Comparison of ENCODE assay signal across 30 cellular contexts in the genomic region with DNA sequence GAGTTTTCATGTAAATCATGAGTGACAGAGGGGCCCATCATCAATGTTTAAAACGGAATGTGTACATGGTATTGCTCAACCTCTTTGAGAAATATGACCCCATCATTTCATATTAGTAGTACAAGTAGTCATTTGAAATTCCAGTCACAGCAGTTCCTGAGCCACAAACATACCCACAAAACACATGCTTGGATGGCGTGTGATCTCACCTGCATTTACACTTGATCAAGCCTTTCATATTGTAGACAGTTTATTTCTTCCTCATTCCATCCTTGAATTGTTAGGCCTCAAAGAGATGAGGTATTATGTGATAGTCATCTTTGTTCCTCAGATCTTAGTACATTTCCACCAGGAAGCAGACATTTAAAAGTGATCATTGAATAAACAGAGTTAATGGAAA.
"Had no signal": no experiment of that assay in that cellular context is flagged by ENCODE, and none has a peak within 500 bp of the region (broad histone marks: within the 10 kb centered on the region; RNA-seq: fewer than 3 reads in every experiment).

No MANE protein-coding gene starts in this region.

- H3K27ac Mint-ChIP-seq: immature natural killer cell; naive thymus-derived CD8-positive, alpha-beta T cell; nephron; stimulated activated naive B cell treated with anti-CD40 and anti-IgM and Interleukin-4, amounts not matched to agents 10 μg/mL and 1 μg/mL and 100 μg/mL, for 72 hours; stimulated activated naive CD8-positive, alpha-beta T cell treated with anti-CD3 and anti-CD28 coated beads, Interleukin-15, Interleukin-2, amounts not matched to agents 100 ng/mL and 50 ng/mL, for 24 hours; type B pancreatic cell had no signal

- H3K4me1 ChIP-seq: left lung, lower lobe of right lung, pancreas, psoas muscle, right atrium auricular region, suprapubic skin, tibial artery, uterus had no signal

- H3K4me1 Mint-ChIP-seq: immature natural killer cell; naive thymus-derived CD8-positive, alpha-beta T cell; nephron; neural crest cell; stimulated activated naive B cell treated with anti-CD40 and anti-IgM and Interleukin-4, amounts not matched to agents 10 μg/mL and 1 μg/mL and 100 μg/mL, for 72 hours had no signal

- DNase-seq: hypothalamus; immature natural killer cell; kidney; left colon; left lung; lower lobe of right lung; mammary epithelial cell; mesenchymal stem cell; naive thymus-derived CD8-positive, alpha-beta T cell; nucleus accumbens; pancreas; posterior cingulate gyrus; psoas muscle; stimulated activated CD4-positive, alpha-beta T cell treated with anti-CD3 and anti-CD28 coated beads, Interleukin-12 subunit alpha, Interleukin-12 subunit beta, amount 100 ng/mL, for 4 hours; stimulated activated CD4-positive, alpha-beta T cell treated with anti-CD3 and anti-CD28 coated beads, Interleukin-15, amount 100 ng/mL, for 24 hours; stimulated activated CD4-positive, alpha-beta T cell treated with anti-CD3 and anti-CD28 coated beads, Interleukin-2, amount 100 ng/mL, for 24 hours; stimulated activated CD4-positive, alpha-beta T cell treated with anti-CD3 and anti-CD28 coated beads, Interleukin-4, amount 100 ng/mL, for 1 hour; stimulated activated naive B cell treated with anti-CD40 and anti-IgM and Interleukin-4, amounts not matched to agents 10 μg/mL and 1 μg/mL and 100 μg/mL, for 72 hours; tibial artery; uterus had no signal

- H3K4me3 ChIP-seq: left lung, lower lobe of right lung, pancreas, psoas muscle, right atrium auricular region, skin epidermis, suprapubic skin, thoracic aorta, tibial artery, uterus had no signal

- H3K4me3 Mint-ChIP-seq: immature natural killer cell; naive thymus-derived CD8-positive, alpha-beta T cell; nephron; neural crest cell; stimulated activated naive B cell treated with anti-CD40 and anti-IgM and Interleukin-4, amounts not matched to agents 10 μg/mL and 1 μg/mL and 100 μg/mL, for 72 hours; stimulated activated naive CD8-positive, alpha-beta T cell treated with anti-CD3 and anti-CD28 coated beads, Interleukin-15, Interleukin-2, amounts not matched to agents 100 ng/mL and 50 ng/mL, for 24 hours; type B pancreatic cell had no signal

- H3K36me3 Mint-ChIP-seq: immature natural killer cell; stimulated activated naive B cell treated with anti-CD40 and anti-IgM and Interleukin-4, amounts not matched to agents 10 μg/mL and 1 μg/mL and 100 μg/mL, for 72 hours; type B pancreatic cell had no signal

- H3K9me3 Mint-ChIP-seq: neural crest cell had no signal

- H3K27me3 ChIP-seq: left lung, pancreas, right atrium auricular region, suprapubic skin, tibial artery, uterus had no signal

- H3K27me3 Mint-ChIP-seq: stimulated activated naive B cell treated with anti-CD40 and anti-IgM and Interleukin-4, amounts not matched to agents 10 μg/mL and 1 μg/mL and 100 μg/mL, for 72 hours; stimulated activated naive CD8-positive, alpha-beta T cell treated with anti-CD3 and anti-CD28 coated beads, Interleukin-15, Interleukin-2, amounts not matched to agents 100 ng/mL and 50 ng/mL, for 24 hours; type B pancreatic cell had no signal

- H3K27ac ChIP-seq: left lung, lower lobe of right lung, pancreas, psoas muscle, right atrium auricular region, skin epidermis, suprapubic skin, thoracic aorta, tibial artery, uterus had no signal

- ATAC-seq: left colon; left lung; lower lobe of right lung; naive thymus-derived CD8-positive, alpha-beta T cell; pancreas; psoas muscle; sciatic nerve; stimulated activated naive B cell treated with anti-CD40 and anti-IgM and Interleukin-4, amounts not matched to agents 10 μg/mL and 1 μg/mL and 100 μg/mL, for 72 hours had no signal

- FAIRE-seq: islet of Langerhans, kidney, pancreas had no signal

- H3K36me3 ChIP-seq: left lung, lower lobe of right lung, pancreas, right atrium auricular region, suprapubic skin, thoracic aorta, tibial artery, uterus had no signal

- H3K9me3 ChIP-seq: lower lobe of right lung, pancreas, psoas muscle, right atrium auricular region, suprapubic skin, thoracic aorta, uterus had no signal
